Comparison of ENCODE assay signal across 14 cellular contexts in genomic region chr14:76509291-76509690, GRCh38.
"Had no signal": no experiment of that assay in that cellular context is flagged by ENCODE, and none has a peak within 500 bp of the region (broad histone marks: within the 10 kb centered on the region; RNA-seq: fewer than 3 reads in every experiment).

No MANE protein-coding gene starts in this region.

- ATAC-seq: activated T-cell treated with anti-CD3 and anti-CD28 coated beads, Interleukin-2, amount 50 U/mL, for 72 hours; mucosa of descending colon; naive thymus-derived CD4-positive, alpha-beta T cell; right lobe of liver; stimulated activated effector memory CD8-positive, alpha-beta T cell treated with anti-CD3 and anti-CD28 coated beads, Interleukin-12 subunit alpha, Interleukin-12 subunit beta, amount 100 ng/mL, for 72 hours had no signal

- DNase-seq: activated CD4-positive, CD25-positive, alpha-beta regulatory T cell treated with anti-CD3 and anti-CD28 coated beads, Interleukin-2, amount 50 U/mL, for 72 hours; activated gamma-delta T cell; activated T-cell treated with anti-CD3 and anti-CD28 coated beads, Interleukin-2, amount 50 U/mL, for 72 hours; cortex of kidney; kidney glomerular epithelial cell; mucosa of descending colon; naive thymus-derived CD4-positive, alpha-beta T cell; ovary; right lobe of liver; small intestine; stimulated activated CD4-positive, alpha-beta T cell treated with anti-CD3 and anti-CD28 coated beads, Interleukin-4, amount 100 ng/mL, for 24 hours; stomach; T1000 had no signal
